9 cellular contexts compared by ENCODE assay signal in the genomic region with DNA sequence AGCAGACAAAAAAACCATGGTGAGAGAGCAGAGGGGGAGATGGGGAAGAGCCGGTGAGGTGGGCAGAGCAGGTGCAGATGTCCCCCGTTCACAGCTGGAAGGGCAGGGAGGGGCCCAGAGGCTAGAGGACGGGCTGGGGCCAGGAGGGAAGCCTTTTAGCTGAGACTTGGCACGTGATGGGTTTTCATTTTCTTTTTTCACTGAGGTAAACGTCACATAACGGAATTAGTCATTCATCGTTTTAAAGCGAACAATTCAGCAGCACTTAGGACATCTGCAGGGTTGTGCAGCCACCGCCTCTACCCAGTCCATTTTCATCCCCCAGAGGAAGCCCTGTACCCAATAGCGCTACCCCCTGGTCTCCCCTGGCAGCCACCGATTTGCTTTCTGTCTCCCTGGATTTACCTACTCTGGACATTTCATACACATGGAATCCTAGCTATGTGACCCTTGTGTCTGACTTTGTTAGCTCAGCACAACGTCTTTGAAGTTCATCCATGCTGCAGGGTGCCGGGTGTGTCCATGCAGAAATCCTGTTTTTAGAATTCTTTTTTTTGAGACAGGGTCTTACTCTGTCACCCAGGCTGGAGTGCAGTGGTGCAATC. TPM values are rescaled to one million over a fixed set of nuclear protein-coding genes. Genes with fewer than 3 reads are reported as not detected.
DNase-seq lines count a peak whose midpoint lies in the region; ATAC-seq and TF ChIP-seq lines count a peak whose summit lies in the region.
"Had no signal": no experiment of that assay in that cellular context is flagged by ENCODE, and none has a peak within 500 bp of the region (broad histone marks: within the 10 kb centered on the region; RNA-seq: fewer than 3 reads in every experiment).

No MANE protein-coding gene starts in this region.

- H3K27ac Mint-ChIP-seq in activated T-helper 1 cell treated with anti-CD3 and anti-CD28 coated beads, Interleukin-12 subunit alpha, Interleukin-12 subunit beta, Interleukin-2, Interleukin-4 antibody, amounts not matched to agents 30 ng/mL and 10 ng/mL and 1 ng/mL, durations not matched to agents 14 hours and 24 hours and 36 hours: no peak overlapping the region

- no peak overlapping the region for H3K4me3 Mint-ChIP-seq in activated T-helper 1 cell treated with anti-CD3 and anti-CD28 coated beads, Interleukin-12 subunit alpha, Interleukin-12 subunit beta, Interleukin-2, Interleukin-4 antibody, amounts not matched to agents 30 ng/mL and 10 ng/mL and 1 ng/mL, durations not matched to agents 14 hours and 24 hours and 36 hours

- H3K36me3 Mint-ChIP-seq in activated T-helper 1 cell treated with anti-CD3 and anti-CD28 coated beads, Interleukin-12 subunit alpha, Interleukin-12 subunit beta, Interleukin-2, Interleukin-4 antibody, amounts not matched to agents 30 ng/mL and 10 ng/mL and 1 ng/mL, durations not matched to agents 14 hours and 24 hours and 36 hours (ENCODE audit: low read depth): no peaks in the 10 kb centered on the region

- peak; percentile 62 for ATAC-seq in GM21825 (IDR thresholded peaks at IDR 0.05; ENCODE audit: unreplicated experiment)

- peak; percentile 38; the same call in 1 of the 2 replicates for TF ChIP-seq CTCF in GM12874 (IDR thresholded peaks at IDR 0.05; ENCODE audit: insufficient read depth, low read depth, low read length)

- H3K27me3 Mint-ChIP-seq in activated T-helper 1 cell treated with anti-CD3 and anti-CD28 coated beads, Interleukin-12 subunit alpha, Interleukin-12 subunit beta, Interleukin-2, Interleukin-4 antibody, amounts not matched to agents 30 ng/mL and 10 ng/mL and 1 ng/mL, durations not matched to agents 14 hours and 24 hours and 36 hours (ENCODE audit: insufficient read depth): no peaks in the 10 kb centered on the region

- H3K9me3 Mint-ChIP-seq in activated T-helper 1 cell treated with anti-CD3 and anti-CD28 coated beads, Interleukin-12 subunit alpha, Interleukin-12 subunit beta, Interleukin-2, Interleukin-4 antibody, amounts not matched to agents 30 ng/mL and 10 ng/mL and 1 ng/mL, durations not matched to agents 14 hours and 24 hours and 36 hours: no peaks in the 10 kb centered on the region

- DNase-seq in NCI-H226: peak; percentile 57
- peak; percentile 63 for DNase-seq in iris pigment epithelial cell (ENCODE audit: low read depth)
- no peak for DNase-seq in activated T-helper 1 cell treated with anti-CD3 and anti-CD28 coated beads, Interleukin-12 subunit alpha, Interleukin-12 subunit beta, Interleukin-2, Interleukin-4 antibody, amounts not matched to agents 30 ng/mL and 10 ng/mL and 1 ng/mL, durations not matched to agents 14 hours and 24 hours and 36 hours (ENCODE audit: low spot score)
- DNase-seq in NCI-H1436 treated with DMSO at 0.1 percent for 48 hours (lab: John Stamatoyannopoulos, UW): no peak
- DNase-seq in posterior vena cava (ENCODE audit: low spot score): no peak
- no peak for DNase-seq in NCI-H1105 treated with DMSO at 0.1 percent for 48 hours (lab: John Stamatoyannopoulos, UW)

- peaks cover 8% of the 10 kb centered on the region for H3K4me1 Mint-ChIP-seq in activated T-helper 1 cell treated with anti-CD3 and anti-CD28 coated beads, Interleukin-12 subunit alpha, Interleukin-12 subunit beta, Interleukin-2, Interleukin-4 antibody, amounts not matched to agents 30 ng/mL and 10 ng/mL and 1 ng/mL, durations not matched to agents 14 hours and 24 hours and 36 hours (ENCODE audit: low read depth)

- intact Hi-C loops in activated T-helper 1 cell treated with anti-CD3 and anti-CD28 coated beads, Interleukin-12 subunit alpha, Interleukin-12 subunit beta, Interleukin-2, Interleukin-4 antibody, amounts not matched to agents 30 ng/mL and 10 ng/mL and 1 ng/mL, durations not matched to agents 14 hours and 24 hours and 36 hours (cut with micrococcal nuclease): loop anchor here (2.0 to 5.0 kb wide), 2 partner anchors 29 to 208 kb away; no protein-coding TSS in a partner anchor
- intact Hi-C loops in posterior vena cava (cut with DNase I): no loop called here

RNA-seq across cellular contexts. Expression of a gene that starts 16.0 kb away (rescaled TPM):
- 90.0 and 95.4 TPM in 2 replicates for total RNA-seq in activated T-helper 1 cell treated with anti-CD3 and anti-CD28 coated beads, Interleukin-12 subunit alpha, Interleukin-12 subunit beta, Interleukin-2, Interleukin-4 antibody, amounts not matched to agents 30 ng/mL and 10 ng/mL and 1 ng/mL, durations not matched to agents 14 hours and 24 hours and 36 hours
- total RNA-seq in posterior vena cava: 10 to 100 TPM; 60.2 to 87.6 TPM

RNA-seq across cellular contexts. Expression of a gene that starts 16.4 kb away (rescaled TPM):
- total RNA-seq in activated T-helper 1 cell treated with anti-CD3 and anti-CD28 coated beads, Interleukin-12 subunit alpha, Interleukin-12 subunit beta, Interleukin-2, Interleukin-4 antibody, amounts not matched to agents 30 ng/mL and 10 ng/mL and 1 ng/mL, durations not matched to agents 14 hours and 24 hours and 36 hours: 0.39 and 0.88 TPM in 2 replicates
- total RNA-seq in posterior vena cava: not detected
- total RNA-seq: SJSA1 had no signal

RNA-seq across cellular contexts. Expression of a gene that starts 27.6 kb away (rescaled TPM):
- total RNA-seq in activated T-helper 1 cell treated with anti-CD3 and anti-CD28 coated beads, Interleukin-12 subunit alpha, Interleukin-12 subunit beta, Interleukin-2, Interleukin-4 antibody, amounts not matched to agents 30 ng/mL and 10 ng/mL and 1 ng/mL, durations not matched to agents 14 hours and 24 hours and 36 hours: 0.22 and 0.47 TPM in 2 replicates
- under 1 TPM in 1 of 2 donors, not detected in 1; 0.05 TPM for total RNA-seq in posterior vena cava
- total RNA-seq: SJSA1 had no signal

RNA-seq across cellular contexts. Expression of a gene that starts 41.5 kb away (rescaled TPM):
- total RNA-seq in activated T-helper 1 cell treated with anti-CD3 and anti-CD28 coated beads, Interleukin-12 subunit alpha, Interleukin-12 subunit beta, Interleukin-2, Interleukin-4 antibody, amounts not matched to agents 30 ng/mL and 10 ng/mL and 1 ng/mL, durations not matched to agents 14 hours and 24 hours and 36 hours: 1.3 TPM in 2 replicates
- under 1 TPM in 1 of 2 donors, not detected in 1; 0.33 TPM for total RNA-seq in posterior vena cava
- total RNA-seq: SJSA1 had no signal

RNA-seq across cellular contexts. Expression of a gene that starts 50.7 kb away (rescaled TPM):
- 38.5 and 41.7 TPM in 2 replicates for total RNA-seq in activated T-helper 1 cell treated with anti-CD3 and anti-CD28 coated beads, Interleukin-12 subunit alpha, Interleukin-12 subunit beta, Interleukin-2, Interleukin-4 antibody, amounts not matched to agents 30 ng/mL and 10 ng/mL and 1 ng/mL, durations not matched to agents 14 hours and 24 hours and 36 hours
- total RNA-seq in posterior vena cava: 10 to 100 TPM; 27.5 to 31.7 TPM

Comparison
In these comparisons a context has a peak if more than half of its experiments do, and no peak if none do; other contexts are left out.
1. DNase-seq: peak in NCI-H226 (single experiment) and iris pigment epithelial cell (single experiment); none in activated T-helper 1 cell treated with anti-CD3 and anti-CD28 coated beads, Interleukin-12 subunit alpha, Interleukin-12 subunit beta, Interleukin-2, Interleukin-4 antibody, amounts not matched to agents 30 ng/mL and 10 ng/mL and 1 ng/mL, durations not matched to agents 14 hours and 24 hours and 36 hours (single experiment), NCI-H1436 treated with DMSO at 0.1 percent for 48 hours (single experiment), posterior vena cava (single experiment) and NCI-H1105 treated with DMSO at 0.1 percent for 48 hours (single experiment).